ENCODE assay signal across 1 cellular context in genomic region chr1:34843392-34844251, GRCh38.
TF ChIP-seq lines count a peak whose summit lies in the region.

No MANE protein-coding gene starts in this region.

TF ChIP-seq in K562, 482 proteins besides CTCF, POLR2A, EP300 and RAD21 (continued from another document and continues in another):
- TF ChIP-seq HES1 (IDR thresholded peaks at IDR 0.05; ENCODE audit: low read depth) (peak; percentile 79), ZHX1 (conservative IDR thresholded peaks at IDR 0.05; ENCODE audit: low read length) (no peak), MAX (CRISPR knock-in tag; IDR thresholded peaks at IDR 0.05) (peak; percentile 74), ZNF134 (CRISPR knock-in tag; conservative IDR thresholded peaks at IDR 0.05) (0 out of 2 replicates have a peak, but pooled peaks have one; percentile 31), FOXK2 (conservative IDR thresholded peaks at IDR 0.05 in 1 of 2, IDR thresholded peaks at IDR 0.05 in 1 of 2; ENCODE audit: low read depth in 2 of 2) (peak; percentile 52 to 65), ETS1 (conservative IDR thresholded peaks at IDR 0.05; ENCODE audit: control insufficient read depth, low read depth, low read length) (peak; percentile 83; the same call in 1 of the 2 replicates), ZNF609 (CRISPR knock-in tag; IDR thresholded peaks at IDR 0.05; ENCODE audit: borderline replicate concordance) (peak; percentile 74; the same call in 1 of the 2 replicates), ZFP91 (CRISPR knock-in tag; IDR thresholded peaks at IDR 0.05) (0 out of 2 replicates have a peak, but pooled peaks have one; percentile 24), CREB1 (IDR thresholded peaks at IDR 0.05) (peak; percentile 56), CREB1 (CRISPR knock-in tag; IDR thresholded peaks at IDR 0.05) (no peak), SMAD2 (IDR thresholded peaks at IDR 0.05; ENCODE audit: low read depth, low read length) (no peak), TRIM24 (IDR thresholded peaks at IDR 0.05) (peak; percentile 98 to 99), ZBTB49 (CRISPR knock-in tag; IDR thresholded peaks at IDR 0.05; ENCODE audit: borderline replicate concordance) (no peak), HDGF (IDR thresholded peaks at IDR 0.05) (peak; percentile 33; the same call in 1 of the 2 replicates), CTBP1 (IDR thresholded peaks at IDR 0.05; ENCODE audit: borderline replicate concordance) (peak; percentile 93), NCOA1 (IDR thresholded peaks at IDR 0.05; ENCODE audit: low read depth) (peak; percentile 79; the same call in 1 of the 2 replicates), BACH1 (tag; IDR thresholded peaks at IDR 0.05) (peak; percentile 70), GTF2E2 (tag; IDR thresholded peaks at IDR 0.05) (0 out of 2 replicates have a peak, but pooled peaks have one; percentile 33), ZNF584 (CRISPR knock-in tag; IDR thresholded peaks at IDR 0.05; ENCODE audit: low read depth) (peak; percentile 97), BRD9 (IDR thresholded peaks at IDR 0.05; ENCODE audit: low read depth, partially characterized antibody) (peak; percentile 45), ZFPM2 (CRISPR knock-in tag; IDR thresholded peaks at IDR 0.05) (no peak), ZNF449 (CRISPR knock-in tag; IDR thresholded peaks at IDR 0.05) (peak; percentile 68; the same call in 1 of the 2 replicates), EZH2 (IDR thresholded peaks at IDR 0.05; ENCODE audit: borderline replicate concordance, low read depth, low read length) (peak; percentile 54; the same call in 1 of the 2 replicates), ETV6 (IDR thresholded peaks at IDR 0.05; ENCODE audit: borderline replicate concordance in 1 of 2, low read depth in 2 of 2, low read length in 1 of 2) (0 out of 4 replicates have a peak, but pooled peaks of 1 of the 2 experiments have one; percentile 61), ETV6 (CRISPR knock-in tag; IDR thresholded peaks at IDR 0.05; ENCODE audit: borderline replicate concordance) (no peak), TAL1 (IDR thresholded peaks at IDR 0.05) (peak; percentile 98), ZFP36 (IDR thresholded peaks at IDR 0.05; ENCODE audit: low read depth, low read length, partially characterized antibody) (peak; percentile 49), ZMIZ1 (IDR thresholded peaks at IDR 0.05; ENCODE audit: low read depth in 2 of 2, low read length in 2 of 2) (peak in 1 of 2 experiments; percentile 89; a peak in 2 of 4 replicates), DACH1 (IDR thresholded peaks at IDR 0.05; ENCODE audit: partially characterized antibody) (peak; percentile 92), ZNF583 (CRISPR knock-in tag; IDR thresholded peaks at IDR 0.05) (0 out of 2 replicates have a peak, but pooled peaks have one; percentile 48), HNRNPK (IDR thresholded peaks at IDR 0.05; ENCODE audit: low read depth, low read length, poor library complexity, severe bottlenecking) (no peak), MECOM (CRISPR knock-in tag; IDR thresholded peaks at IDR 0.05) (peak; percentile 86), SOX6 (IDR thresholded peaks at IDR 0.05) (peak; percentile 97), SNIP1 (IDR thresholded peaks at IDR 0.05; ENCODE audit: low read depth) (0 out of 2 replicates have a peak, but pooled peaks have one; percentile 20), TOE1 (IDR thresholded peaks at IDR 0.05; ENCODE audit: borderline replicate concordance) (0 out of 2 replicates have a peak, but pooled peaks have one; percentile 48), TOE1 (CRISPR knock-in tag; IDR thresholded peaks at IDR 0.05; ENCODE audit: borderline replicate concordance, low read depth) (0 out of 2 replicates have a peak, but pooled peaks have one; percentile 83), HDAC1 (IDR thresholded peaks at IDR 0.05) (peak; percentile 77 to 92; a peak in 3 of 4 replicates), PML (IDR thresholded peaks at IDR 0.05; ENCODE audit: low read length) (peak; percentile 96), POLR2AphosphoS5 (IDR thresholded peaks at IDR 0.05; ENCODE audit: control insufficient read depth, insufficient read depth, low read depth, low read length) (peak; percentile 97), ZNF316 (IDR thresholded peaks at IDR 0.05) (no peak), SMARCC2 (IDR thresholded peaks at IDR 0.05; ENCODE audit: low read depth) (peak; percentile 82), GABPA (tag; conservative IDR thresholded peaks at IDR 0.05; ENCODE audit: low read depth) (peak; percentile 63), HLTF (IDR thresholded peaks at IDR 0.05) (peak; percentile 87), NFIC (IDR thresholded peaks at IDR 0.05) (peak; percentile 97), ZNF668 (CRISPR knock-in tag; IDR thresholded peaks at IDR 0.05) (peak; percentile 91; the same call in 1 of the 2 replicates), COPS2 (conservative IDR thresholded peaks at IDR 0.05) (no peak)
